In genomic region chr22:32206774-32207758, GRCh38 we compare ENCODE assay signal across 9 cellular contexts. TPM values are rescaled to one million over a fixed set of nuclear protein-coding genes. Genes with fewer than 3 reads are reported as not detected.
DNase-seq lines count a peak whose midpoint lies in the region; ATAC-seq and TF ChIP-seq lines count a peak whose summit lies in the region.
"Had no signal": no experiment of that assay in that cellular context is flagged by ENCODE, and none has a peak within 500 bp of the region (broad histone marks: within the 10 kb centered on the region; RNA-seq: fewer than 3 reads in every experiment).

No MANE protein-coding gene starts in this region.

- DNase-seq in Caki2 (ENCODE audit: low read depth) (peak; percentile 55), HFFc6 (no peak), SHP77 treated with DMSO at 0.1 percent for 48 hours (lab: John Stamatoyannopoulos, UW) (peak; percentile 8), cerebellar cortex (ENCODE audit: low spot score) (peak; percentile 47), middle frontal gyrus (ENCODE audit: extremely low spot score, low spot score) (no peak)
- peak in 6 of 9 donors; percentile 22 to 50 (median 32) for DNase-seq in naive thymus-derived CD4-positive, alpha-beta T cell

- peaks cover 2 to 12% of the 10 kb centered on the region in 2 donors for H3K4me1 ChIP-seq in naive thymus-derived CD4-positive, alpha-beta T cell (ENCODE audit: control insufficient read depth in 2 of 2, insufficient read depth in 2 of 2, low read length in 2 of 2)

- peak; percentile 28 for ATAC-seq in naive thymus-derived CD4-positive, alpha-beta T cell
- ATAC-seq in HG02981 (IDR thresholded peaks at IDR 0.05; ENCODE audit: unreplicated experiment) (no peak), GM18511 (IDR thresholded peaks at IDR 0.05; ENCODE audit: unreplicated experiment) (no peak)

- in situ Hi-C loops in Caki2 (cut with HindIII; ENCODE audit: low pct_unique_long_range_greater_than_20kb, low sequenced_read_pairs): no loop called here

- H3K27me3 ChIP-seq in naive thymus-derived CD4-positive, alpha-beta T cell (ENCODE audit: control insufficient read depth in 2 of 2, insufficient read depth in 2 of 2, low read length in 2 of 2): no peaks in the 10 kb centered on the region
- H3K27me3 ChIP-seq: thyroid gland had no signal

- intact Hi-C loops in naive thymus-derived CD4-positive, alpha-beta T cell (cut with micrococcal nuclease): loop anchor here (1.0 to 10.0 kb wide), 9 partner anchors 65 to 542 kb away; partner anchors contain the start of genes PISD (in 1 of the 2) and RTCB (in 1 of the 2)

- H3K4me3 ChIP-seq in naive thymus-derived CD4-positive, alpha-beta T cell (ENCODE audit: low read length): no peak overlapping the region
- H3K4me3 ChIP-seq: thyroid gland had no signal

- H3K27ac ChIP-seq in naive thymus-derived CD4-positive, alpha-beta T cell (ENCODE audit: low read depth, low read length): no peak overlapping the region
- H3K27ac ChIP-seq: thyroid gland had no signal

- no peaks in the 10 kb centered on the region for H3K9me3 ChIP-seq in naive thymus-derived CD4-positive, alpha-beta T cell (ENCODE audit: control insufficient read depth in 2 of 3, low read length in 3 of 3)
- H3K9me3 ChIP-seq: thyroid gland had no signal

- CTCF ChIA-PET in naive thymus-derived CD4-positive, alpha-beta T cell (lab: Charles Lee): interaction anchor here (0.6 kb wide), 1 partner anchor 37 kb away, joined by 4 read pairs; no protein-coding TSS in a partner anchor

- no peak overlapping the region for H3K27ac Mint-ChIP-seq in HFFc6
- H3K27ac Mint-ChIP-seq in naive thymus-derived CD4-positive, alpha-beta T cell: peak overlapping the region in 2 of 9 donors; percentile 3 to 60

- no peak overlapping the region for H3K4me3 Mint-ChIP-seq in HFFc6
- H3K4me3 Mint-ChIP-seq in naive thymus-derived CD4-positive, alpha-beta T cell: peak overlapping the region in 7 of 10 donors; percentile 7 to 91 (median 38)

- POLR2A ChIA-PET in naive thymus-derived CD4-positive, alpha-beta T cell (lab: Charles Lee): no interaction called here

- no peaks in the 10 kb centered on the region for H3K36me3 ChIP-seq in naive thymus-derived CD4-positive, alpha-beta T cell (ENCODE audit: control insufficient read depth in 2 of 3, insufficient read depth in 3 of 3, low read length in 3 of 3)
- H3K36me3 ChIP-seq: thyroid gland had no signal

- peaks cover 7% of the 10 kb centered on the region for H3K4me1 Mint-ChIP-seq in HFFc6 (ENCODE audit: low read depth)
- H3K4me1 Mint-ChIP-seq in naive thymus-derived CD4-positive, alpha-beta T cell: peaks cover 9 to 45% (median 31%) of the 10 kb centered on the region in 7 donors

- no peaks in the 10 kb centered on the region for H3K9me3 Mint-ChIP-seq in HFFc6
- H3K9me3 Mint-ChIP-seq in naive thymus-derived CD4-positive, alpha-beta T cell: no peaks in the 10 kb centered on the region

- peaks cover 26% of the 10 kb centered on the region for H3K27me3 Mint-ChIP-seq in HFFc6 (ENCODE audit: insufficient read depth)
- H3K27me3 Mint-ChIP-seq in naive thymus-derived CD4-positive, alpha-beta T cell: peaks cover 0 to 22% (median 6%) of the 10 kb centered on the region in 5 donors

- H3K36me3 Mint-ChIP-seq in HFFc6 (ENCODE audit: low read depth): no peaks in the 10 kb centered on the region
- H3K36me3 Mint-ChIP-seq in naive thymus-derived CD4-positive, alpha-beta T cell: no peaks in the 10 kb centered on the region

- TF ChIP-seq CTCF in HFFc6 (IDR thresholded peaks at IDR 0.05): peak; percentile 77

RNA-seq across cellular contexts. Expression of gene RFPL2, which starts 2.2 kb away (rescaled TPM):
- total RNA-seq in Caki2 (2014; rRNA removed; shearing (Covaris generic); ENCODE audit: low replicate concordance): 0.49 and 2.8 TPM in 2 replicates
- not detected for total RNA-seq in HFFc6 (2021; fragmentation: NEBNext Ultra II Directional; extraction: Animal tissue kit (Norgen Biotek cat#: 25700))
- total RNA-seq in naive thymus-derived CD4-positive, alpha-beta T cell: 1 to 10 TPM in 1 of 5 experiments, under 1 TPM in 4; 0.15 to 1.1 (median 0.40) TPM
- 1 to 10 TPM in 1 of 2 donors, under 1 TPM in 1; 0.27 to 3.9 TPM for polyA plus RNA-seq in naive thymus-derived CD4-positive, alpha-beta T cell
- total RNA-seq: thyroid gland had no signal

RNA-seq across cellular contexts. Expression of gene C22orf42, which starts 48.0 kb away (rescaled TPM):
- not detected in 2 replicates for total RNA-seq in Caki2 (2014; rRNA removed; shearing (Covaris generic); ENCODE audit: low replicate concordance)
- not detected for total RNA-seq in HFFc6 (2021; fragmentation: NEBNext Ultra II Directional; extraction: Animal tissue kit (Norgen Biotek cat#: 25700))
- not detected for total RNA-seq in naive thymus-derived CD4-positive, alpha-beta T cell
- polyA plus RNA-seq in naive thymus-derived CD4-positive, alpha-beta T cell: not detected
- total RNA-seq: thyroid gland had no signal

RNA-seq across cellular contexts. Expression of gene SLC5A4, which starts 48.1 kb away (rescaled TPM):
- total RNA-seq in Caki2 (2014; rRNA removed; shearing (Covaris generic); ENCODE audit: low replicate concordance): 0.10 TPM in 1 of 2 replicates, not detected in the other
- total RNA-seq in HFFc6 (2021; fragmentation: NEBNext Ultra II Directional; extraction: Animal tissue kit (Norgen Biotek cat#: 25700)): not detected
- not detected for total RNA-seq in naive thymus-derived CD4-positive, alpha-beta T cell
- not detected for polyA plus RNA-seq in naive thymus-derived CD4-positive, alpha-beta T cell

Comparison
In these comparisons a context has a peak if more than half of its experiments do, and no peak if none do; other contexts are left out.
1. DNase-seq: peak in Caki2 (single experiment), SHP77 treated with DMSO at 0.1 percent for 48 hours (single experiment), cerebellar cortex (single experiment) and naive thymus-derived CD4-positive, alpha-beta T cell (6 of 9); none in HFFc6 (single experiment) and middle frontal gyrus (single experiment).